ENCODE assay signal across 26 cellular contexts in genomic region chr7:106604974-106605373, GRCh38. TPM values are rescaled to one million over a fixed set of nuclear protein-coding genes. Genes with fewer than 3 reads are reported as not detected.
DNase-seq lines count a peak whose midpoint lies in the region; ATAC-seq and TF ChIP-seq lines count a peak whose summit lies in the region.
"Had no signal": no experiment of that assay in that cellular context is flagged by ENCODE, and none has a peak within 500 bp of the region (broad histone marks: within the 10 kb centered on the region; RNA-seq: fewer than 3 reads in every experiment).

No MANE protein-coding gene starts in this region.

- H3K56ac ChIP-seq in IMR-90 (ENCODE audit: extremely low read depth, insufficient read depth, low read length), result no peak overlapping the region

- WGBS in IMR-90 (ENCODE audit: extremely low coverage in 2 of 2, insufficient read length in 1 of 2), 2 experiments, result no CpG with 5 or more reads among the region's 3 CpGs
- WGBS in thymus, result 74% methylated on average over 3 of the region's 3 CpGs
- WGBS in esophagus muscularis mucosa, result 100% methylated on average over 3 of the region's 3 CpGs

- H3K4me3 ChIP-seq in IMR-90 (ENCODE audit: insufficient read depth, low read depth, low read length) (no peak overlapping the region), thymus (ENCODE audit: low read length) (peak overlapping the region; percentile 5), SJCRH30 (no peak overlapping the region), esophagus muscularis mucosa (no peak overlapping the region)
- H3K4me3 ChIP-seq: GM23248, HAP-1 had no signal

- no peak overlapping the region for H3K18ac ChIP-seq in IMR-90 (ENCODE audit: low read depth, low read length)

- CTCF ChIA-PET in IMR-90 (lab: Yijun Ruan, JAX), result no interaction called here

- no peak overlapping the region for H3K14ac ChIP-seq in IMR-90 (replicated peaks; ENCODE audit: low read depth, low read length)

- H2AK9ac ChIP-seq in IMR-90 (replicated peaks; ENCODE audit: low read depth, low read length, poor library complexity), result no peak overlapping the region

- H3K36me3 Mint-ChIP-seq in T-helper 17 cell (ENCODE audit: low read depth), result no peaks in the 10 kb centered on the region
- H3K36me3 Mint-ChIP-seq: CD14-positive monocyte had no signal

- no peak overlapping the region for H4K8ac ChIP-seq in IMR-90 (ENCODE audit: low read depth in 2 of 2, low read length in 2 of 2)

- H3K4me3 Mint-ChIP-seq in T-helper 17 cell, result no peak overlapping the region
- H3K4me3 Mint-ChIP-seq: CD14-positive monocyte, HFFc6 had no signal

- no peaks in the 10 kb centered on the region for H3K9me3 ChIP-seq in IMR-90 (ENCODE audit: control insufficient read depth, insufficient read depth, low read length)
- H3K9me3 ChIP-seq in T-helper 17 cell (ENCODE audit: control insufficient read depth, low read length, poor library complexity, severe bottlenecking), result no peaks in the 10 kb centered on the region
- H3K9me3 ChIP-seq in thymus (ENCODE audit: control insufficient read depth), result no peaks in the 10 kb centered on the region
- H3K9me3 ChIP-seq in SJCRH30 (replicated peaks), result no peaks in the 10 kb centered on the region
- no peaks in the 10 kb centered on the region for H3K9me3 ChIP-seq in esophagus muscularis mucosa
- H3K9me3 ChIP-seq: BE2C, HAP-1, SK-N-SH had no signal

- no peak overlapping the region for H3K23ac ChIP-seq in IMR-90 (ENCODE audit: low read depth, low read length)

- peak; percentile 21 for DNase-seq in NCI-H146 (lab: John Stamatoyannopoulos, UW)
- no peak for DNase-seq in NCI-H146 treated with DMSO at 0.1 percent for 48 hours (lab: John Stamatoyannopoulos, UW; ENCODE audit: unreplicated experiment)
- no peak for DNase-seq in IMR-90
- no peak for DNase-seq in T-helper 17 cell
- no peak for DNase-seq in SJCRH30
- no peak for DNase-seq in esophagus muscularis mucosa (ENCODE audit: extremely low spot score)
- no peak for DNase-seq in OCI-M1 (lab: John Stamatoyannopoulos, UW)
- DNase-seq: ACHN, BE2C, GM23248, HFFc6, NCI-H1092 treated with DMSO at 0.1 percent for 48 hours, NCI-H1436, NCI-H1930, NCI-H2107, NCI-H446 treated with DMSO at 0.1 percent for 48 hours, NCI-H526, SHP77, SK-N-SH, SW 1271 had no signal

- no peak overlapping the region for H3K27ac Mint-ChIP-seq in T-helper 17 cell
- H3K27ac Mint-ChIP-seq: HFFc6 had no signal

- no peaks in the 10 kb centered on the region for H4K20me1 ChIP-seq in IMR-90 (ENCODE audit: insufficient read depth, low read length)

- H2AK5ac ChIP-seq in IMR-90 (ENCODE audit: low read depth, low read length), result no peak overlapping the region

- no peak overlapping the region for H4K5ac ChIP-seq in IMR-90 (ENCODE audit: low read depth, low read length)

- no peak overlapping the region for H2BK5ac ChIP-seq in IMR-90 (ENCODE audit: low read depth, low read length, poor library complexity, severe bottlenecking)

- no peaks in the 10 kb centered on the region for H3K27me3 Mint-ChIP-seq in T-helper 17 cell

- no peak for TF ChIP-seq EP300 in esophagus muscularis mucosa (IDR thresholded peaks at IDR 0.05)

- H2BK20ac ChIP-seq in IMR-90 (ENCODE audit: low read depth, low read length), result no peak overlapping the region

- no peak for TF ChIP-seq POLR2A in IMR-90 (IDR thresholded peaks at IDR 0.05; ENCODE audit: low read depth, low read length)
- no peak for TF ChIP-seq POLR2A in esophagus muscularis mucosa (IDR thresholded peaks at IDR 0.05; ENCODE audit: low read depth)

- no peak for ATAC-seq in IMR-90 (ENCODE audit: low read depth)
- peak; percentile 28 for ATAC-seq in T-helper 17 cell
- ATAC-seq: Panc1 had no signal

- no peaks in the 10 kb centered on the region for H3K27me3 ChIP-seq in IMR-90 (ENCODE audit: control insufficient read depth, insufficient read depth, low read length)
- no peaks in the 10 kb centered on the region for H3K27me3 ChIP-seq in thymus (ENCODE audit: control insufficient read depth, insufficient read depth)
- no peaks in the 10 kb centered on the region; the same call in 1 of the 2 replicates for H3K27me3 ChIP-seq in SJCRH30
- no peaks in the 10 kb centered on the region for H3K27me3 ChIP-seq in esophagus muscularis mucosa
- H3K27me3 ChIP-seq: BE2C had no signal

- peaks cover 7% of the 10 kb centered on the region for H3K4me1 Mint-ChIP-seq in T-helper 17 cell
- H3K4me1 Mint-ChIP-seq: CD14-positive monocyte had no signal

- TF ChIP-seq CTCF in IMR-90 (conservative IDR thresholded peaks at IDR 0.05; ENCODE audit: low read depth, low read length), result no peak
- TF ChIP-seq CTCF in esophagus muscularis mucosa (IDR thresholded peaks at IDR 0.05), result no peak

- POLR2A ChIA-PET in IMR-90 (lab: Charles Lee; ENCODE audit: unreplicated experiment), result no interaction called here

- H3K4ac ChIP-seq in IMR-90 (ENCODE audit: low read depth, low read length), result no peak overlapping the region

- peaks cover 10% of the 10 kb centered on the region; the same call in 1 of the 2 replicates for H3K9me1 ChIP-seq in IMR-90 (ENCODE audit: insufficient read depth, low read length)

- no peak overlapping the region for H3K4me2 ChIP-seq in IMR-90 (ENCODE audit: low read depth, low read length)
- H3K4me2 ChIP-seq: SK-N-SH had no signal

- H4K91ac ChIP-seq in IMR-90 (ENCODE audit: insufficient read depth, low read depth, low read length), result no peak overlapping the region

- peaks cover 0 to 8% of the 10 kb centered on the region in 2 experiments; a peak in 2 of 4 replicates for H3K79me1 ChIP-seq in IMR-90 (ENCODE audit: low read depth in 1 of 2, low read length in 2 of 2)

- no peak overlapping the region for H2AFZ ChIP-seq in IMR-90 (replicated peaks; ENCODE audit: low read length, poor library complexity)
- H2AFZ ChIP-seq: GM23248 had no signal

- no TSS peak for BruUV-seq in IMR-90 (replicated peaks; lab: Mats Ljungman, UMichigan)

- H3K36me3 ChIP-seq in IMR-90 (ENCODE audit: control insufficient read depth, insufficient read depth, low read length) (no peaks in the 10 kb centered on the region), thymus (ENCODE audit: control insufficient read depth, insufficient read depth) (no peaks in the 10 kb centered on the region), SJCRH30 (no peaks in the 10 kb centered on the region), esophagus muscularis mucosa (no peaks in the 10 kb centered on the region)
- H3K36me3 ChIP-seq: BE2C, HAP-1 had no signal

- H3K9ac ChIP-seq in IMR-90 (ENCODE audit: low read depth, low read length), result no peak overlapping the region
- H3K9ac ChIP-seq: GM23248, SK-N-SH had no signal

- in situ Hi-C loops in IMR-90 (cut with MboI; ENCODE audit: low sequenced_read_pairs), result no loop called here

- TF ChIP-seq RAD21 in IMR-90 (IDR thresholded peaks at IDR 0.05; ENCODE audit: low read length), result no peak

- intact Hi-C loops in IMR-90 (cut with micrococcal nuclease), result no loop called here
- intact Hi-C loops in esophagus muscularis mucosa (cut with DNase I), result no loop called here

- dilution Hi-C loops in IMR-90 (cut with HindIII; ENCODE audit: low sequenced_read_pairs, unreplicated experiment), result no loop called here

- H3K27ac ChIP-seq in IMR-90 (ENCODE audit: insufficient read depth, low read length) (no peak overlapping the region), thymus (ENCODE audit: low read depth) (peak overlapping the region; percentile 94), SJCRH30 (no peak overlapping the region), esophagus muscularis mucosa (replicated peaks in 1 of 4) (no peak overlapping the region)
- H3K27ac ChIP-seq: 22Rv1, GM23248, RWPE1 had no signal

- H2BK120ac ChIP-seq in IMR-90 (ENCODE audit: low read depth, low read length), result no peak overlapping the region

- H3K4me1 ChIP-seq in IMR-90 (ENCODE audit: control insufficient read depth, insufficient read depth, low read length) (peaks cover 10% of the 10 kb centered on the region), thymus (ENCODE audit: control insufficient read depth, insufficient read depth, low read length) (peaks cover 35% of the 10 kb centered on the region), SJCRH30 (no peaks in the 10 kb centered on the region), esophagus muscularis mucosa (no peaks in the 10 kb centered on the region)

- no peak overlapping the region for H2BK15ac ChIP-seq in IMR-90 (ENCODE audit: low read depth, low read length)

TF ChIP-seq in IMR-90, 13 proteins besides CTCF, POLR2A, EP300 and RAD21:
- peak; percentile 88 for TF ChIP-seq MAFK (IDR thresholded peaks at IDR 0.05; ENCODE audit: low read depth, low read length)
- TF ChIP-seq SMC3 (IDR thresholded peaks at IDR 0.05; ENCODE audit: low read depth, low read length), result no peak

RNA-seq across cellular contexts. Expression of gene CCDC71L, which starts 56.0 kb away (rescaled TPM):
- total RNA-seq in IMR-90 (2012; rRNA removed) (19.2 and 20.6 TPM in 2 replicates), T-helper 17 cell (10 to 100 TPM; 14.9 to 20.7 TPM), esophagus muscularis mucosa (100 to 1,000 TPM in 1 of 4 donors, 10 to 100 TPM in 3; 23.2 to 145 (median 30.1) TPM)
- polyA plus RNA-seq in IMR-90 (2012; rRNA removed) (19.7 and 23.8 TPM in 2 replicates), thymus (35.8 TPM)
- 21.1 and 39.8 TPM in 2 replicates for polyA plus RNA-seq in IMR-90 (2012; cell fraction: cytosol; rRNA removed)
- 8.1 and 11.2 TPM in 2 replicates for polyA plus RNA-seq in IMR-90 (2012; cell fraction: nucleus; rRNA removed; ENCODE audit: low replicate concordance)
- 7.1 and 7.9 TPM in 2 replicates for total RNA-seq in SJCRH30 (2014; rRNA removed; shearing (Covaris generic))
